In genomic region chr2:56713161-56713676, GRCh38 we compare ENCODE assay signal across 16 cellular contexts.
DNase-seq lines count a peak whose midpoint lies in the region; ATAC-seq and TF ChIP-seq lines count a peak whose summit lies in the region.
"Had no signal": no experiment of that assay in that cellular context is flagged by ENCODE, and none has a peak within 500 bp of the region (broad histone marks: within the 10 kb centered on the region; RNA-seq: fewer than 3 reads in every experiment).

No MANE protein-coding gene starts in this region.

- H3K4me3 ChIP-seq in retinal pigment epithelial cell (ENCODE audit: low read length): peak overlapping the region; percentile 23
- H3K4me3 ChIP-seq: upper lobe of left lung had no signal

- DNase-seq in ELR (ENCODE audit: low read depth): peak; percentile 46
- DNase-seq in NCI-H446 (lab: John Stamatoyannopoulos, UW): peak; percentile 25 to 77
- peak; percentile 46 for DNase-seq in fibroblast of gingiva (ENCODE audit: low read depth)
- DNase-seq in retinal pigment epithelial cell (ENCODE audit: low read depth): peak; percentile 92
- no peak for DNase-seq in hippocampal formation (lab: John Stamatoyannopoulos, UW)
- DNase-seq: activated CD8-positive, alpha-beta memory T cell treated with anti-CD3 and anti-CD28 coated beads, Interleukin-2, amount 10 ng/mL, durations not matched to agents 7 days and 5 days; NCI-H1105 treated with DMSO at 0.1 percent for 48 hours; NCI-H345; retina; stimulated activated CD4-positive, alpha-beta T cell treated with anti-CD3 and anti-CD28 coated beads, Interleukin-4, amount 100 ng/mL, for 1 hour; WERI-Rb-1 had no signal

- ATAC-seq in GM19023 (IDR thresholded peaks at IDR 0.05; ENCODE audit: unreplicated experiment) (no peak), GM18517 (IDR thresholded peaks at IDR 0.05; ENCODE audit: unreplicated experiment) (no peak)
- ATAC-seq: activated CD8-positive, alpha-beta memory T cell treated with anti-CD3 and anti-CD28 coated beads, Interleukin-2, amount 10 ng/mL, durations not matched to agents 7 days and 5 days; left lobe of liver; natural killer cell treated with Interleukin-12 subunit alpha and Interleukin-12 subunit beta and Interleukin-15 and Interleukin-18, amount 100 ng/mL, for 72 hours had no signal

- TF ChIP-seq CTCF in retinal pigment epithelial cell (conservative IDR thresholded peaks at IDR 0.05; ENCODE audit: low read depth, low read length): no peak

Comparison
In these comparisons a context has a peak if more than half of its experiments do, and no peak if none do; other contexts are left out.
1. DNase-seq: peak in ELR (single experiment), NCI-H446 (2 of 2), fibroblast of gingiva (single experiment) and retinal pigment epithelial cell (single experiment); none in hippocampal formation (0 of 2).